ENCODE assay signal across 12 cellular contexts in genomic region chr2:176852667-176853066, GRCh38.
DNase-seq lines count a peak whose midpoint lies in the region; ATAC-seq and TF ChIP-seq lines count a peak whose summit lies in the region.
"Had no signal": no experiment of that assay in that cellular context is flagged by ENCODE, and none has a peak within 500 bp of the region (broad histone marks: within the 10 kb centered on the region; RNA-seq: fewer than 3 reads in every experiment).

No MANE protein-coding gene starts in this region.

- CTCF ChIA-PET in activated CD4-positive, alpha-beta memory T cell treated with anti-CD3 and anti-CD28 coated beads, Interleukin-2, amount 10 ng/mL, durations not matched to agents 7 days and 5 days (lab: Charles Lee), result interaction anchor here (0.6 to 0.8 kb wide), 3 partner anchors 199 to 720 kb away, joined by 3 to 4 read pairs (median 3); no protein-coding TSS in a partner anchor

- intact Hi-C loops in spleen (cut with DNase I; ENCODE audit: low total_unique reads), result no loop called here

- in situ Hi-C loops in KBM-7 (cut with MboI; ENCODE audit: low pct_unique_long_range_greater_than_20kb, low sequenced_read_pairs), result no loop called here

- H3K27ac Mint-ChIP-seq in activated CD4-positive, alpha-beta memory T cell treated with anti-CD3 and anti-CD28 coated beads, Interleukin-2, amount 10 ng/mL, durations not matched to agents 7 days and 5 days, result peak overlapping the region; percentile 22
- H3K27ac Mint-ChIP-seq in stimulated activated naive B cell treated with anti-CD40 and anti-IgM and Interleukin-4, amounts not matched to agents 10 μg/mL and 1 μg/mL and 100 μg/mL, for 72 hours, result no peak overlapping the region

- H3K9me3 Mint-ChIP-seq in activated CD4-positive, alpha-beta memory T cell treated with anti-CD3 and anti-CD28 coated beads, Interleukin-2, amount 10 ng/mL, durations not matched to agents 7 days and 5 days, result no peaks in the 10 kb centered on the region
- peaks cover 0 to 1% of the 10 kb centered on the region in 2 donors for H3K9me3 Mint-ChIP-seq in stimulated activated naive B cell treated with anti-CD40 and anti-IgM and Interleukin-4, amounts not matched to agents 10 μg/mL and 1 μg/mL and 100 μg/mL, for 72 hours

- H3K4me1 Mint-ChIP-seq in activated CD4-positive, alpha-beta memory T cell treated with anti-CD3 and anti-CD28 coated beads, Interleukin-2, amount 10 ng/mL, durations not matched to agents 7 days and 5 days, result peaks cover 53% of the 10 kb centered on the region
- H3K4me1 Mint-ChIP-seq in stimulated activated naive B cell treated with anti-CD40 and anti-IgM and Interleukin-4, amounts not matched to agents 10 μg/mL and 1 μg/mL and 100 μg/mL, for 72 hours, result no peaks in the 10 kb centered on the region

- no peaks in the 10 kb centered on the region for H3K9me3 ChIP-seq in spleen
- H3K9me3 ChIP-seq: left lung, right atrium auricular region, thoracic aorta had no signal

- H3K36me3 ChIP-seq in spleen, result no peaks in the 10 kb centered on the region
- H3K36me3 ChIP-seq: left lung, right atrium auricular region, thoracic aorta had no signal

- ATAC-seq in stimulated activated naive B cell treated with anti-CD40 and anti-IgM and Interleukin-4, amounts not matched to agents 10 μg/mL and 1 μg/mL and 100 μg/mL, for 72 hours (replicated peaks), result no peak
- ATAC-seq: K562, left lung had no signal

- no peaks in the 10 kb centered on the region for H3K27me3 ChIP-seq in spleen (replicated peaks in 1 of 7)
- H3K27me3 ChIP-seq: left lung, right atrium auricular region had no signal

- POLR2A ChIA-PET in activated CD4-positive, alpha-beta memory T cell treated with anti-CD3 and anti-CD28 coated beads, Interleukin-2, amount 10 ng/mL, durations not matched to agents 7 days and 5 days (lab: Charles Lee), result interaction anchor here (0.9 to 2.0 kb wide), 4 partner anchors 10 to 144 kb away, joined by 3 to 8 read pairs (median 4); no protein-coding TSS in a partner anchor

- peak overlapping the region in 5 of 8 donors; percentile 12 to 53 (median 35) for H3K27ac ChIP-seq in spleen
- H3K27ac ChIP-seq: left lung, right atrium auricular region, thoracic aorta had no signal

- TF ChIP-seq POLR2A in spleen (IDR thresholded peaks at IDR 0.05), result no peak

- H3K27me3 Mint-ChIP-seq in activated CD4-positive, alpha-beta memory T cell treated with anti-CD3 and anti-CD28 coated beads, Interleukin-2, amount 10 ng/mL, durations not matched to agents 7 days and 5 days, result no peaks in the 10 kb centered on the region
- peaks cover 0 to 6% of the 10 kb centered on the region in 2 donors for H3K27me3 Mint-ChIP-seq in stimulated activated naive B cell treated with anti-CD40 and anti-IgM and Interleukin-4, amounts not matched to agents 10 μg/mL and 1 μg/mL and 100 μg/mL, for 72 hours

- no peak overlapping the region for H3K4me3 ChIP-seq in spleen
- H3K4me3 ChIP-seq: K562, left lung, right atrium auricular region, thoracic aorta had no signal

- H3K36me3 Mint-ChIP-seq in activated CD4-positive, alpha-beta memory T cell treated with anti-CD3 and anti-CD28 coated beads, Interleukin-2, amount 10 ng/mL, durations not matched to agents 7 days and 5 days (ENCODE audit: low read depth), result peaks cover 5% of the 10 kb centered on the region
- no peaks in the 10 kb centered on the region for H3K36me3 Mint-ChIP-seq in stimulated activated naive B cell treated with anti-CD40 and anti-IgM and Interleukin-4, amounts not matched to agents 10 μg/mL and 1 μg/mL and 100 μg/mL, for 72 hours

- H3K4me1 ChIP-seq in spleen, result peaks cover 0 to 18% (median 0%) of the 10 kb centered on the region in 6 donors
- H3K4me1 ChIP-seq: left lung, right atrium auricular region had no signal

- H3K4me3 Mint-ChIP-seq in activated CD4-positive, alpha-beta memory T cell treated with anti-CD3 and anti-CD28 coated beads, Interleukin-2, amount 10 ng/mL, durations not matched to agents 7 days and 5 days, result no peak overlapping the region
- H3K4me3 Mint-ChIP-seq in stimulated activated naive B cell treated with anti-CD40 and anti-IgM and Interleukin-4, amounts not matched to agents 10 μg/mL and 1 μg/mL and 100 μg/mL, for 72 hours, result no peak overlapping the region

- no peak for TF ChIP-seq CTCF in spleen (IDR thresholded peaks at IDR 0.05 in 8 of 11, conservative IDR thresholded peaks at IDR 0.05 in 3 of 11)

- DNase-seq in NCI-H2227 treated with DMSO at 0.1 percent for 48 hours (lab: John Stamatoyannopoulos, UW) (peak; percentile 24), NCI-H2227 (lab: John Stamatoyannopoulos, UW; ENCODE audit: unreplicated experiment) (no peak), KBM-7 (peak; percentile 2), spleen (no peak), H4 (ENCODE audit: low spot score) (no peak), DMS114 treated with DMSO at 0.1 percent for 48 hours (lab: John Stamatoyannopoulos, UW; ENCODE audit: unreplicated experiment) (no peak)
- DNase-seq in activated CD4-positive, alpha-beta memory T cell treated with anti-CD3 and anti-CD28 coated beads, Interleukin-2, amount 10 ng/mL, durations not matched to agents 7 days and 5 days, result peak; percentile 62
- DNase-seq in stimulated activated naive B cell treated with anti-CD40 and anti-IgM and Interleukin-4, amounts not matched to agents 10 μg/mL and 1 μg/mL and 100 μg/mL, for 72 hours, result no peak
- DNase-seq: left lung had no signal

- 34 to 47% (median 43%) methylated on average over 3 of the region's 3 CpGs for WGBS in spleen, 5 donors

Comparison
In these comparisons a context has a peak if more than half of its experiments do, and no peak if none do; other contexts are left out.
1. DNase-seq: peak in NCI-H2227 treated with DMSO at 0.1 percent for 48 hours (single experiment), KBM-7 (single experiment) and activated CD4-positive, alpha-beta memory T cell treated with anti-CD3 and anti-CD28 coated beads, Interleukin-2, amount 10 ng/mL, durations not matched to agents 7 days and 5 days (single experiment); none in NCI-H2227 (single experiment), spleen (single experiment), stimulated activated naive B cell treated with anti-CD40 and anti-IgM and Interleukin-4, amounts not matched to agents 10 μg/mL and 1 μg/mL and 100 μg/mL, for 72 hours (single experiment), H4 (single experiment) and DMS114 treated with DMSO at 0.1 percent for 48 hours (single experiment).